In genomic region chr4:146330392-146330791, GRCh38 we compare ENCODE assay signal across 1 cellular context.
A peak's percentile ranks its signal among the peaks of the same experiment; 100 is the strongest.
TF ChIP-seq lines count a peak whose summit lies in the region.

No MANE protein-coding gene starts in this region.

TF ChIP-seq in SK-N-SH, 30 proteins besides CTCF, POLR2A, EP300 and RAD21 (continued from another document):
- TF ChIP-seq, protein P1, sequence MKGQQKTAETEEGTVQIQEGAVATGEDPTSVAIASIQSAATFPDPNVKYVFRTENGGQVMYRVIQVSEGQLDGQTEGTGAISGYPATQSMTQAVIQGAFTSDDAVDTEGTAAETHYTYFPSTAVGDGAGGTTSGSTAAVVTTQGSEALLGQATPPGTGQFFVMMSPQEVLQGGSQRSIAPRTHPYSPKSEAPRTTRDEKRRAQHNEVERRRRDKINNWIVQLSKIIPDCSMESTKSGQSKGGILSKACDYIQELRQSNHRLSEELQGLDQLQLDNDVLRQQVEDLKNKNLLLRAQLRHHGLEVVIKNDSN (IDR thresholded peaks at IDR 0.05; ENCODE audit: borderline replicate concordance, low read depth): no peak
- peak; percentile 45; the same call in 1 of the 2 replicates for TF ChIP-seq POLR2AphosphoS5 (IDR thresholded peaks at IDR 0.05; ENCODE audit: low read depth, low read length)
- no peak for TF ChIP-seq RCOR1 (IDR thresholded peaks at IDR 0.05; ENCODE audit: low read length)
- peak; percentile 20; the same call in 1 of the 2 replicates for TF ChIP-seq RXRA (IDR thresholded peaks at IDR 0.05; ENCODE audit: borderline replicate concordance, low read depth)
- 0 out of 2 replicates have a peak, but pooled peaks have one; percentile 11 for TF ChIP-seq NFIC (IDR thresholded peaks at IDR 0.05; ENCODE audit: borderline replicate concordance)
- TF ChIP-seq PBX3 (IDR thresholded peaks at IDR 0.05): peak; percentile 64; the same call in 1 of the 2 replicates
- TF ChIP-seq GATA2 (CRISPR knock-in tag; IDR thresholded peaks at IDR 0.05): no peak
- no peak for TF ChIP-seq FOXM1 (IDR thresholded peaks at IDR 0.05; ENCODE audit: low read depth)
- TF ChIP-seq TCF12 (IDR thresholded peaks at IDR 0.05): peak; percentile 63; the same call in 1 of the 2 replicates
- peak; percentile 62; the same call in 1 of the 2 replicates for TF ChIP-seq YY1 (IDR thresholded peaks at IDR 0.05; ENCODE audit: low read depth)
- TF ChIP-seq MAX (IDR thresholded peaks at IDR 0.05; ENCODE audit: low read depth): no peak
- no peak for TF ChIP-seq ZBTB33 (IDR thresholded peaks at IDR 0.05; ENCODE audit: borderline replicate concordance, low read depth)
- peak; percentile 84 for TF ChIP-seq JUND (IDR thresholded peaks at IDR 0.05)
- no peak for TF ChIP-seq MXI1 (IDR thresholded peaks at IDR 0.05; ENCODE audit: low read depth, low read length)
- no peak for TF ChIP-seq FOXJ3 (CRISPR knock-in tag; IDR thresholded peaks at IDR 0.05)
- TF ChIP-seq TAF1 (IDR thresholded peaks at IDR 0.05; ENCODE audit: borderline replicate concordance, low read depth, low read length): no peak
- TF ChIP-seq NRF1 (IDR thresholded peaks at IDR 0.05; ENCODE audit: low read depth, low read length): no peak
- TF ChIP-seq GABPA (IDR thresholded peaks at IDR 0.05; ENCODE audit: low read depth): no peak
- TF ChIP-seq SMC3 (IDR thresholded peaks at IDR 0.05; ENCODE audit: low read depth, low read length): no peak
- TF ChIP-seq USF2 (IDR thresholded peaks at IDR 0.05; ENCODE audit: borderline replicate concordance, low read depth, low read length): no peak
- TF ChIP-seq RFX5 (IDR thresholded peaks at IDR 0.05; ENCODE audit: low read length): no peak
- TF ChIP-seq TEAD4 (IDR thresholded peaks at IDR 0.05; ENCODE audit: borderline replicate concordance, insufficient read depth): peak; percentile 36; the same call in 1 of the 2 replicates
- TF ChIP-seq, protein P2, sequence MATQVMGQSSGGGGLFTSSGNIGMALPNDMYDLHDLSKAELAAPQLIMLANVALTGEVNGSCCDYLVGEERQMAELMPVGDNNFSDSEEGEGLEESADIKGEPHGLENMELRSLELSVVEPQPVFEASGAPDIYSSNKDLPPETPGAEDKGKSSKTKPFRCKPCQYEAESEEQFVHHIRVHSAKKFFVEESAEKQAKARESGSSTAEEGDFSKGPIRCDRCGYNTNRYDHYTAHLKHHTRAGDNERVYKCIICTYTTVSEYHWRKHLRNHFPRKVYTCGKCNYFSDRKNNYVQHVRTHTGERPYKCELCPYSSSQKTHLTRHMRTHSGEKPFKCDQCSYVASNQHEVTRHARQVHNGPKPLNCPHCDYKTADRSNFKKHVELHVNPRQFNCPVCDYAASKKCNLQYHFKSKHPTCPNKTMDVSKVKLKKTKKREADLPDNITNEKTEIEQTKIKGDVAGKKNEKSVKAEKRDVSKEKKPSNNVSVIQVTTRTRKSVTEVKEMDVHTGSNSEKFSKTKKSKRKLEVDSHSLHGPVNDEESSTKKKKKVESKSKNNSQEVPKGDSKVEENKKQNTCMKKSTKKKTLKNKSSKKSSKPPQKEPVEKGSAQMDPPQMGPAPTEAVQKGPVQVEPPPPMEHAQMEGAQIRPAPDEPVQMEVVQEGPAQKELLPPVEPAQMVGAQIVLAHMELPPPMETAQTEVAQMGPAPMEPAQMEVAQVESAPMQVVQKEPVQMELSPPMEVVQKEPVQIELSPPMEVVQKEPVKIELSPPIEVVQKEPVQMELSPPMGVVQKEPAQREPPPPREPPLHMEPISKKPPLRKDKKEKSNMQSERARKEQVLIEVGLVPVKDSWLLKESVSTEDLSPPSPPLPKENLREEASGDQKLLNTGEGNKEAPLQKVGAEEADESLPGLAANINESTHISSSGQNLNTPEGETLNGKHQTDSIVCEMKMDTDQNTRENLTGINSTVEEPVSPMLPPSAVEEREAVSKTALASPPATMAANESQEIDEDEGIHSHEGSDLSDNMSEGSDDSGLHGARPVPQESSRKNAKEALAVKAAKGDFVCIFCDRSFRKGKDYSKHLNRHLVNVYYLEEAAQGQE (IDR thresholded peaks at IDR 0.05; ENCODE audit: low read depth, low read length): no peak
- no peak for TF ChIP-seq IRF3 (IDR thresholded peaks at IDR 0.05; ENCODE audit: low read depth, low read length)
